In the genomic region with DNA sequence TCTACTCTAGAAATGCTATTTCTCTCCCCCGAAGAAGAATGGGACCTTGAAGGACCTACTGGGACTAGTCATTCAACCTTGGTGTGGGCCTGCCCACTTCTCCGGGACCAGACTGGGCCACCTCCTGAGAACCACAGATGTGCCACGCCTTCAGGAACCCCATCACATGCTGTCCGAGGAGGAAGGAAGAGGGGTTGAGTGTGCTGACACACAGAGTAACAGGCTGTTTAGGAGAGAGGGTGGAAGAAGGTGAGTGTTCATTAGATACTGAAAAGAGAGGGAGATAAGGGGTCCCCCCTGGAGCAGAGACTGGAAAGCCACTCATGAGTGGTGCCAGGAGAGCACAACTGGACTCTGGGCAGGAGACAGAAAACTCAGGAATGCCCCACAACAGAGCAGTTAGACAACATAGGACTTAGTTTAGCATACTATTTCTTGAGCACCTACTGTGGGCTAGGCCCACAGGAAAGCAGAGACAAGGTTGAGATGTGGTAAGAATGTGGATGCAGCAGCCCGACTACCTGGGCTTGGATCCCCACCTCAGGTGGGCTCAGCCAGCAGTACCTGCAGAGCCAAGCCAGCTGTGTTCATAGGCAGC, we compare ENCODE assay signal across 32 cellular contexts.
"Had no signal": no experiment of that assay in that cellular context is flagged by ENCODE, and none has a peak within 500 bp of the region (broad histone marks: within the 10 kb centered on the region; RNA-seq: fewer than 3 reads in every experiment).

No MANE protein-coding gene starts in this region.

- H3K4me3 ChIP-seq: MG63 had no signal

- H3K36me3 ChIP-seq: MG63 had no signal

- H3K9me3 ChIP-seq: MG63 had no signal

- DNase-seq: Karpas-422, Kasumi-1, MG63, MM.1S, MV-4-11, NCI-H1092, NCI-H1105, NCI-H1105 treated with DMSO at 0.1 percent for 48 hours, NCI-H1417, NCI-H1417 treated with DMSO at 0.1 percent for 48 hours, NCI-H1436, NCI-H1436 treated with DMSO at 0.1 percent for 48 hours, NCI-H146, NCI-H1694, NCI-H1694 treated with DMSO at 0.1 percent for 48 hours, NCI-H187, NCI-H187 treated with DMSO at 0.1 percent for 48 hours, NCI-H1930, NCI-H2029 treated with DMSO at 0.1 percent for 48 hours, NCI-H2081, NCI-H2081 treated with DMSO at 0.1 percent for 48 hours, NCI-H2107, NCI-H2171, NCI-H2171 treated with DMSO at 0.1 percent for 48 hours, NCI-H2227 treated with DMSO at 0.1 percent for 48 hours, NCI-H226, NCI-H345, NCI-H446, NCI-H446 treated with DMSO at 0.1 percent for 48 hours, NCI-H510A, NCI-H510A treated with DMSO at 0.1 percent for 48 hours, NCI-H524 had no signal

- H3K27me3 ChIP-seq: MG63 had no signal
